11 cellular contexts compared by ENCODE assay signal in genomic region chr7:94888542-94888941, GRCh38. TPM values are rescaled to one million over a fixed set of nuclear protein-coding genes. Genes with fewer than 3 reads are reported as not detected.
A peak's percentile ranks its signal among the peaks of the same experiment; 100 is the strongest.
DNase-seq lines count a peak whose midpoint lies in the region; ATAC-seq and TF ChIP-seq lines count a peak whose summit lies in the region.
"Had no signal": no experiment of that assay in that cellular context is flagged by ENCODE, and none has a peak within 500 bp of the region (broad histone marks: within the 10 kb centered on the region; RNA-seq: fewer than 3 reads in every experiment).

No MANE protein-coding gene starts in this region.

- no peaks in the 10 kb centered on the region for H3K4me1 ChIP-seq in hepatocyte (ENCODE audit: insufficient read depth)
- H3K4me1 ChIP-seq in aorta (ENCODE audit: control insufficient read depth in 1 of 2, insufficient read depth in 2 of 2, low read length in 2 of 2): no peaks in the 10 kb centered on the region
- H3K4me1 ChIP-seq in CD4-positive, alpha-beta memory T cell (ENCODE audit: insufficient read depth, low read length): no peaks in the 10 kb centered on the region
- H3K4me1 ChIP-seq: Peyer's patch had no signal

- no peak overlapping the region for H3K4me3 ChIP-seq in hepatocyte
- H3K4me3 ChIP-seq in aorta (ENCODE audit: low read length in 2 of 2): no peak overlapping the region
- no peak overlapping the region for H3K4me3 ChIP-seq in CD4-positive, alpha-beta memory T cell (ENCODE audit: low read length in 2 of 2)
- H3K4me3 ChIP-seq: Peyer's patch had no signal

- peak; percentile 17 for TF ChIP-seq CTCF in hepatocyte (IDR thresholded peaks at IDR 0.05; ENCODE audit: poor library complexity)

- intact Hi-C loops in aorta (cut with DNase I): no loop called here
- intact Hi-C loops in CD4-positive, alpha-beta memory T cell (cut with micrococcal nuclease): no loop called here

- POLR2A ChIA-PET in CD4-positive, alpha-beta memory T cell (lab: Charles Lee; ENCODE audit: partially characterized antibody): no interaction called here

- WGBS in hepatocyte (ENCODE audit: low lambda C conversion rate, missing lambda C conversion rate): 51% methylated on average over 5 of the region's 5 CpGs
- 32 to 45% methylated on average over 5 of the region's 5 CpGs for WGBS in aorta, 2 donors

- H3K9me3 Mint-ChIP-seq in stimulated activated naive B cell treated with anti-CD40 and anti-IgM and Interleukin-4, amounts not matched to agents 10 μg/mL and 1 μg/mL and 100 μg/mL, for 72 hours: no peaks in the 10 kb centered on the region
- peaks cover 0 to 6% (median 1%) of the 10 kb centered on the region in 8 donors for H3K9me3 Mint-ChIP-seq in CD4-positive, alpha-beta memory T cell

- H3K27ac Mint-ChIP-seq in stimulated activated naive B cell treated with anti-CD40 and anti-IgM and Interleukin-4, amounts not matched to agents 10 μg/mL and 1 μg/mL and 100 μg/mL, for 72 hours: no peak overlapping the region
- H3K27ac Mint-ChIP-seq in CD4-positive, alpha-beta memory T cell: no peak overlapping the region
- H3K27ac Mint-ChIP-seq: immature natural killer cell had no signal

- no peaks in the 10 kb centered on the region for H3K36me3 ChIP-seq in hepatocyte (replicated peaks; ENCODE audit: insufficient read depth, low read depth)
- H3K36me3 ChIP-seq in aorta (ENCODE audit: control insufficient read depth in 1 of 2, insufficient read depth in 2 of 2, low read length in 1 of 2): no peaks in the 10 kb centered on the region
- no peaks in the 10 kb centered on the region for H3K36me3 ChIP-seq in CD4-positive, alpha-beta memory T cell (ENCODE audit: insufficient read depth, low read length)
- H3K36me3 ChIP-seq: Peyer's patch had no signal

- no peaks in the 10 kb centered on the region for H4K20me1 ChIP-seq in hepatocyte (ENCODE audit: insufficient read depth, poor library complexity, severe bottlenecking)

- H3K9me2 ChIP-seq in hepatocyte (replicated peaks; ENCODE audit: insufficient read depth): no peaks in the 10 kb centered on the region

- H3K4me2 ChIP-seq in hepatocyte: no peak overlapping the region

- H3K27ac ChIP-seq in hepatocyte (no peak overlapping the region), aorta (ENCODE audit: low read depth in 1 of 2, low read length in 2 of 2) (no peak overlapping the region)
- no peak overlapping the region for H3K27ac ChIP-seq in CD4-positive, alpha-beta memory T cell (ENCODE audit: low read depth, low read length)
- H3K27ac ChIP-seq: Peyer's patch had no signal

- no peaks in the 10 kb centered on the region for H3K27me3 ChIP-seq in hepatocyte
- H3K27me3 ChIP-seq in aorta (ENCODE audit: control insufficient read depth in 1 of 2, insufficient read depth in 2 of 2, low read length in 1 of 2): no peaks in the 10 kb centered on the region
- H3K27me3 ChIP-seq in CD4-positive, alpha-beta memory T cell (ENCODE audit: insufficient read depth, low read length): no peaks in the 10 kb centered on the region
- H3K27me3 ChIP-seq: Peyer's patch had no signal

- peaks cover 0 to 7% of the 10 kb centered on the region in 2 donors for H3K4me1 Mint-ChIP-seq in stimulated activated naive B cell treated with anti-CD40 and anti-IgM and Interleukin-4, amounts not matched to agents 10 μg/mL and 1 μg/mL and 100 μg/mL, for 72 hours
- H3K4me1 Mint-ChIP-seq in CD4-positive, alpha-beta memory T cell: no peaks in the 10 kb centered on the region
- H3K4me1 Mint-ChIP-seq: immature natural killer cell had no signal

- CTCF ChIA-PET in CD4-positive, alpha-beta memory T cell (lab: Charles Lee; ENCODE audit: partially characterized antibody): no interaction called here

- no peaks in the 10 kb centered on the region for H3K9me3 ChIP-seq in hepatocyte (ENCODE audit: low read depth)
- H3K9me3 ChIP-seq in aorta (ENCODE audit: control insufficient read depth, low read length): no peaks in the 10 kb centered on the region
- no peaks in the 10 kb centered on the region for H3K9me3 ChIP-seq in CD4-positive, alpha-beta memory T cell (ENCODE audit: control insufficient read depth in 1 of 2, low read length in 2 of 2)
- H3K9me3 ChIP-seq: Peyer's patch had no signal

- no peaks in the 10 kb centered on the region for H3K36me3 Mint-ChIP-seq in stimulated activated naive B cell treated with anti-CD40 and anti-IgM and Interleukin-4, amounts not matched to agents 10 μg/mL and 1 μg/mL and 100 μg/mL, for 72 hours
- H3K36me3 Mint-ChIP-seq in CD4-positive, alpha-beta memory T cell: no peaks in the 10 kb centered on the region
- H3K36me3 Mint-ChIP-seq: immature natural killer cell had no signal

- DNase-seq in DMS79 treated with DMSO at 0.1 percent for 48 hours (lab: John Stamatoyannopoulos, UW) (peak; percentile 8), DMS79 (lab: John Stamatoyannopoulos, UW) (no peak), SK-N-DZ (ENCODE audit: low spot score) (peak; percentile 10), hepatocyte (ENCODE audit: low spot score) (peak; percentile 40), aorta (no peak)
- peak; percentile 9 for DNase-seq in stimulated activated naive B cell treated with anti-CD40 and anti-IgM and Interleukin-4, amounts not matched to agents 10 μg/mL and 1 μg/mL and 100 μg/mL, for 72 hours
- DNase-seq in CD4-positive, alpha-beta memory T cell: no peak
- DNase-seq: caudate nucleus, immature natural killer cell, Peyer's patch had no signal

- H3K27me3 Mint-ChIP-seq in stimulated activated naive B cell treated with anti-CD40 and anti-IgM and Interleukin-4, amounts not matched to agents 10 μg/mL and 1 μg/mL and 100 μg/mL, for 72 hours: peaks cover 4 to 11% of the 10 kb centered on the region in 2 donors
- peaks cover 2 to 4% of the 10 kb centered on the region in 2 donors for H3K27me3 Mint-ChIP-seq in CD4-positive, alpha-beta memory T cell

- peak; percentile 76 to 82 for ATAC-seq in stimulated activated naive B cell treated with anti-CD40 and anti-IgM and Interleukin-4, amounts not matched to agents 10 μg/mL and 1 μg/mL and 100 μg/mL, for 72 hours (replicated peaks)
- ATAC-seq in GM19452 (IDR thresholded peaks at IDR 0.05; ENCODE audit: unreplicated experiment) (no peak), aorta (ENCODE audit: low FRiP score) (no peak)

- no peak overlapping the region for H3K4me3 Mint-ChIP-seq in stimulated activated naive B cell treated with anti-CD40 and anti-IgM and Interleukin-4, amounts not matched to agents 10 μg/mL and 1 μg/mL and 100 μg/mL, for 72 hours
- no peak overlapping the region for H3K4me3 Mint-ChIP-seq in CD4-positive, alpha-beta memory T cell
- H3K4me3 Mint-ChIP-seq: immature natural killer cell had no signal

- no peaks in the 10 kb centered on the region for H3K79me2 ChIP-seq in hepatocyte

- H2AFZ ChIP-seq in hepatocyte: no peak overlapping the region

RNA-seq across cellular contexts. Expression of gene PPP1R9A, which starts 18.9 kb away (rescaled TPM):
- polyA plus RNA-seq in SK-N-DZ (2014; cell fraction: cytosol; rRNA removed): 6.5 and 7.2 TPM in 2 replicates
- polyA plus RNA-seq in SK-N-DZ (2014; cell fraction: nucleus; rRNA removed): 11.5 and 12.0 TPM in 2 replicates
- total RNA-seq in hepatocyte: 25.7 and 32.2 TPM in 2 replicates
- 11.7 and 12.6 TPM in 2 replicates for polyA plus RNA-seq in hepatocyte
- total RNA-seq in aorta: 10 to 100 TPM in 1 of 2 donors, 1 to 10 TPM in 1; 7.4 to 12.0 TPM
- 1 to 10 TPM; 1.2 to 1.6 TPM for polyA plus RNA-seq in aorta
- total RNA-seq in CD4-positive, alpha-beta memory T cell: not detected
- polyA plus RNA-seq in CD4-positive, alpha-beta memory T cell: not detected

Comparison
In these comparisons a context has a peak if more than half of its experiments do, and no peak if none do; other contexts are left out.
1. DNase-seq: peak in DMS79 treated with DMSO at 0.1 percent for 48 hours (single experiment), SK-N-DZ (single experiment), hepatocyte (single experiment) and stimulated activated naive B cell treated with anti-CD40 and anti-IgM and Interleukin-4, amounts not matched to agents 10 μg/mL and 1 μg/mL and 100 μg/mL, for 72 hours (single experiment); none in DMS79 (single experiment), aorta (0 of 2) and CD4-positive, alpha-beta memory T cell (0 of 5).
2. ATAC-seq: peak in stimulated activated naive B cell treated with anti-CD40 and anti-IgM and Interleukin-4, amounts not matched to agents 10 μg/mL and 1 μg/mL and 100 μg/mL, for 72 hours (2 of 2); none in GM19452 (single experiment) and aorta (single experiment).
3. RNA of gene PPP1R9A, which starts 18.9 kb away (total RNA-seq): 25.7 to 32.2 TPM in hepatocyte and 7.4 to 12.0 TPM in aorta; not detected in CD4-positive, alpha-beta memory T cell; every median in the first group is over 4 times any median in the second.